ENCODE assay signal across 9 cellular contexts in genomic region chr7:130365511-130366441, GRCh38. TPM values are rescaled to one million over a fixed set of nuclear protein-coding genes. Genes with fewer than 3 reads are reported as not detected.
DNase-seq lines count a peak whose midpoint lies in the region; ATAC-seq, FAIRE-seq and TF ChIP-seq lines count a peak whose summit lies in the region.
"Had no signal": no experiment of that assay in that cellular context is flagged by ENCODE, and none has a peak within 500 bp of the region (broad histone marks: within the 10 kb centered on the region; RNA-seq: fewer than 3 reads in every experiment).

No MANE protein-coding gene starts in this region.

- H3K27me3 ChIP-seq in HUES48 (ENCODE audit: control insufficient read depth, insufficient read depth, low read length) (no peaks in the 10 kb centered on the region), Panc1 (ENCODE audit: control insufficient read depth, insufficient read depth, low read length) (no peaks in the 10 kb centered on the region), colonic mucosa (no peaks in the 10 kb centered on the region)
- H3K27me3 ChIP-seq: neutrophil had no signal

- 0 out of 2 replicates have a peak, but pooled peaks cover 5% of the 10 kb centered on the region for H3K4me1 ChIP-seq in HUES48 (ENCODE audit: control insufficient read depth, insufficient read depth, low read length)
- H3K4me1 ChIP-seq in Panc1 (ENCODE audit: control insufficient read depth, insufficient read depth, low read length): peaks cover 11% of the 10 kb centered on the region
- H3K4me1 ChIP-seq in colonic mucosa: peaks cover 3% of the 10 kb centered on the region

- H3K4me3 Mint-ChIP-seq in activated naive CD8-positive, alpha-beta T cell: peak overlapping the region; percentile 68
- H3K4me3 Mint-ChIP-seq in activated naive CD8-positive, alpha-beta T cell treated with anti-CD3 and anti-CD28 coated beads, Interleukin-2, amount 50 U/mL, for 24 hours: no peak overlapping the region
- no peak overlapping the region for H3K4me3 Mint-ChIP-seq in osteocyte (ENCODE audit: unreplicated experiment)

- H3K27ac ChIP-seq in HUES48 (ENCODE audit: low read depth, low read length): peak overlapping the region; percentile 44
- no peak overlapping the region for H3K27ac ChIP-seq in Panc1 (ENCODE audit: low read length)
- no peak overlapping the region for H3K27ac ChIP-seq in colonic mucosa
- H3K27ac ChIP-seq: neutrophil had no signal

- DNase-seq in activated naive CD8-positive, alpha-beta T cell treated with anti-CD3 and anti-CD28 coated beads, Interleukin-2, amount 50 U/mL, for 24 hours: no peak
- DNase-seq in Panc1 (ENCODE audit: low read depth, low spot score) (no peak), hypothalamus (lab: John Stamatoyannopoulos, UW) (peak in 27 of 51 donors; percentile 7 to 73 (median 29)), urothelium cell line (ENCODE audit: low spot score) (peak; percentile 82), osteocyte (ENCODE audit: extremely low spot score, unreplicated experiment) (no peak), colonic mucosa (no peak)

- POLR2A ChIA-PET in Panc1 (lab: Charles Lee): no interaction called here

- ATAC-seq in activated naive CD8-positive, alpha-beta T cell treated with anti-CD3 and anti-CD28 coated beads, Interleukin-2, amount 50 U/mL, for 24 hours: no peak
- 0 out of 2 replicates have a peak, but pooled peaks have one; percentile 32 for ATAC-seq in Panc1

- H3K36me3 Mint-ChIP-seq in activated naive CD8-positive, alpha-beta T cell: peaks cover 2% of the 10 kb centered on the region
- no peaks in the 10 kb centered on the region for H3K36me3 Mint-ChIP-seq in activated naive CD8-positive, alpha-beta T cell treated with anti-CD3 and anti-CD28 coated beads, Interleukin-2, amount 50 U/mL, for 24 hours (ENCODE audit: low read depth)
- no peaks in the 10 kb centered on the region for H3K36me3 Mint-ChIP-seq in osteocyte (ENCODE audit: unreplicated experiment)

- TF ChIP-seq CTCF in Panc1 (IDR thresholded peaks at IDR 0.05) (no peak), osteocyte (IDR thresholded peaks at IDR 0.05) (no peak), colonic mucosa (IDR thresholded peaks at IDR 0.05) (no peak)

- H3K9ac ChIP-seq in HUES48 (ENCODE audit: low read depth, low read length) (no peak overlapping the region), colonic mucosa (ENCODE audit: low read depth in 2 of 2, low read length in 2 of 2) (no peak overlapping the region)

- CTCF ChIA-PET in Panc1 (lab: Charles Lee): no interaction called here

- no peak for FAIRE-seq in urothelium cell line (lab: Jason Lieb, UNC)

- BruUV-seq in Panc1 (replicated peaks; lab: Mats Ljungman, UMichigan): no TSS peak

- peaks cover 55% of the 10 kb centered on the region for H3K4me1 Mint-ChIP-seq in activated naive CD8-positive, alpha-beta T cell (ENCODE audit: low read depth)
- peaks cover 22% of the 10 kb centered on the region for H3K4me1 Mint-ChIP-seq in activated naive CD8-positive, alpha-beta T cell treated with anti-CD3 and anti-CD28 coated beads, Interleukin-2, amount 50 U/mL, for 24 hours
- peaks cover 55% of the 10 kb centered on the region for H3K4me1 Mint-ChIP-seq in osteocyte (ENCODE audit: unreplicated experiment)

- H3K36me3 ChIP-seq in HUES48 (ENCODE audit: control insufficient read depth, insufficient read depth, low read length): no peaks in the 10 kb centered on the region
- no peaks in the 10 kb centered on the region for H3K36me3 ChIP-seq in Panc1 (ENCODE audit: control insufficient read depth, insufficient read depth, low read length)
- no peaks in the 10 kb centered on the region for H3K36me3 ChIP-seq in colonic mucosa
- H3K36me3 ChIP-seq: neutrophil had no signal

- H3K4me3 ChIP-seq in HUES48 (ENCODE audit: low read depth, low read length) (no peak overlapping the region), Panc1 (ENCODE audit: low read depth in 2 of 2, low read length in 2 of 2) (no peak overlapping the region), colonic mucosa (no peak overlapping the region)

- H3K27me3 Mint-ChIP-seq in activated naive CD8-positive, alpha-beta T cell: no peaks in the 10 kb centered on the region
- H3K27me3 Mint-ChIP-seq in activated naive CD8-positive, alpha-beta T cell treated with anti-CD3 and anti-CD28 coated beads, Interleukin-2, amount 50 U/mL, for 24 hours: no peaks in the 10 kb centered on the region
- H3K27me3 Mint-ChIP-seq in osteocyte (ENCODE audit: unreplicated experiment): no peaks in the 10 kb centered on the region

- intact Hi-C loops in Panc1 (cut with micrococcal nuclease; ENCODE audit: unreplicated experiment): no loop called here
- intact Hi-C loops in colonic mucosa (cut with DNase I): no loop called here

- H3K9me3 ChIP-seq in HUES48 (ENCODE audit: control insufficient read depth, insufficient read depth, low read length) (no peaks in the 10 kb centered on the region), Panc1 (ENCODE audit: control insufficient read depth, insufficient read depth, low read depth, low read length) (no peaks in the 10 kb centered on the region), colonic mucosa (no peaks in the 10 kb centered on the region)
- H3K9me3 ChIP-seq: neutrophil had no signal

- H3K9me3 Mint-ChIP-seq in activated naive CD8-positive, alpha-beta T cell (ENCODE audit: low read depth): no peaks in the 10 kb centered on the region
- H3K9me3 Mint-ChIP-seq in activated naive CD8-positive, alpha-beta T cell treated with anti-CD3 and anti-CD28 coated beads, Interleukin-2, amount 50 U/mL, for 24 hours: no peaks in the 10 kb centered on the region
- peaks cover under 1% of the 10 kb centered on the region for H3K9me3 Mint-ChIP-seq in osteocyte (ENCODE audit: unreplicated experiment)

- H3K27ac Mint-ChIP-seq in activated naive CD8-positive, alpha-beta T cell: peak overlapping the region; percentile 93
- no peak overlapping the region for H3K27ac Mint-ChIP-seq in activated naive CD8-positive, alpha-beta T cell treated with anti-CD3 and anti-CD28 coated beads, Interleukin-2, amount 50 U/mL, for 24 hours
- H3K27ac Mint-ChIP-seq in osteocyte (ENCODE audit: unreplicated experiment): no peak overlapping the region

- in situ Hi-C loops in Panc1 (cut with HindIII; ENCODE audit: low pct_unique_long_range_greater_than_20kb, low sequenced_read_pairs): no loop called here

RNA-seq across cellular contexts. Expression of gene CPA1, which starts 14.5 kb away (rescaled TPM):
- total RNA-seq in Panc1 (2021; ENCODE audit: unreplicated experiment): 7.6 TPM
- polyA plus RNA-seq in Panc1 (2012; ENCODE audit: insufficient read length): not detected
- not detected in 2 replicates for total RNA-seq in osteocyte
- 10 to 100 TPM in 1 of 2 donors, not detected in 1; 35.4 TPM for total RNA-seq in colonic mucosa

RNA-seq across cellular contexts. Expression of gene CPA5, which starts 21.2 kb away (rescaled TPM):
- not detected for total RNA-seq in Panc1 (2021; ENCODE audit: unreplicated experiment)
- not detected for polyA plus RNA-seq in Panc1 (2012; ENCODE audit: insufficient read length)
- total RNA-seq in osteocyte: 0.51 TPM in 1 of 2 replicates, not detected in the other
- total RNA-seq in colonic mucosa: not detected

Comparison
In these comparisons a context has a peak if more than half of its experiments do, and no peak if none do; other contexts are left out.
1. DNase-seq: peak in hypothalamus (27 of 51) and urothelium cell line (single experiment); none in activated naive CD8-positive, alpha-beta T cell treated with anti-CD3 and anti-CD28 coated beads, Interleukin-2, amount 50 U/mL, for 24 hours (single experiment), Panc1 (single experiment), osteocyte (single experiment) and colonic mucosa (single experiment).